Comparison of ENCODE assay signal across 1 cellular context in the genomic region with DNA sequence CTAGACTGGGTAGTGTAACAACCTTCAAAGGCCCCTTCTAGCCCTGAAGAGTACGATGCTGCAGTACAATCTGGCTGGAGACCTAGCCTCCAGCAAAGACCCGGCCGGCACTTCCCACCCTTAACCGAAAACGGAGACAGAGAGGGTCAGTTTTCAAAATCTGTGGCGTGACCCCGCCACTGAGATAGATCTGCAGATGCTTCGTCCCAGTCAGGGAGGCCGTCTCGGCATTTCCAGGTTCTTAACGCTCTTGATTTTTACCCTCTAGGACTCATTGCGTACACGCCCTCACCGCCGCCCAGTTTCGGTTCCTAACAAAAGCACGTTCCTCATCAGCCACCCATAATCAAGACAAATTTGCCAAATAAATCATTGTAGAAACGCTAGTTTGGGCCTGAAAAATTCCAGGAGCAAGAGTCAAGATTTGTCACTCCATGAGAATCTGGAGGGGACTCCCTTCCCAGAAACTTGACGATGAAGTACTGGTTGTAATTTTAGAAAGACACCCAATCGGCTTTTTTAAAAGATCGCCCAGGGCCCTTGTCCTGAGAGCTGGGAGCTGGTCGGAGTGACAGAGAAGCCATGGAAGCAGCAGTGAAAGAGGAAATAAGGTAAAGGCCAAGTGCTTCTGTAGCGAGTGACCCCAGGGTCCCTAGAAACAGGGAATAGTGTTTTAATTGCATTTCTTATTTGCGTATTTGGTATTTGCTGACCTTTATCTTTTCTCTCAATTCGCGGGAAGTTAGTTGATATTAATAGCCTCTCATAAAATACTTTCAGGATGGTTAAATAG.
TF ChIP-seq lines count a peak whose summit lies in the region.

No MANE protein-coding gene starts in this region.

TF ChIP-seq in liver, 16 proteins besides CTCF, POLR2A, EP300 and RAD21 (continued from another document):
- TF ChIP-seq ZBTB33 (IDR thresholded peaks at IDR 0.05), result no peak
